In genomic region chr2:223494496-223494895, GRCh38 we compare ENCODE assay signal across 23 cellular contexts.
A peak's percentile ranks its signal among the peaks of the same experiment; 100 is the strongest.
DNase-seq lines count a peak whose midpoint lies in the region; ATAC-seq, FAIRE-seq and TF ChIP-seq lines count a peak whose summit lies in the region.
"Had no signal": no experiment of that assay in that cellular context is flagged by ENCODE, and none has a peak within 500 bp of the region (broad histone marks: within the 10 kb centered on the region; RNA-seq: fewer than 3 reads in every experiment).

No MANE protein-coding gene starts in this region.

- FAIRE-seq in kidney (lab: Jason Lieb, UNC) = peak; percentile 8

- peak overlapping the region in 1 of 2 donors; percentile 3 for H3K4me3 ChIP-seq in kidney (ENCODE audit: low read length in 2 of 2)
- H3K4me3 ChIP-seq: MG63, SK-N-MC had no signal

- no peaks in the 10 kb centered on the region for H3K9me3 ChIP-seq in kidney (ENCODE audit: control insufficient read depth in 1 of 2, low read length in 2 of 2)
- H3K9me3 ChIP-seq: BE2C had no signal

- TF ChIP-seq CTCF in kidney (IDR thresholded peaks at IDR 0.05; ENCODE audit: borderline replicate concordance, extremely low read depth, insufficient read depth) = no peak

- DNase-seq in ACHN (peak; percentile 71), kidney (no peak), NCI-H526 treated with DMSO at 0.1 percent for 48 hours (lab: John Stamatoyannopoulos, UW) (no peak), NCI-H2081 (lab: John Stamatoyannopoulos, UW) (no peak)
- DNase-seq: 8988T; BE2C; Caco-2; CD4-positive, CD25-positive, alpha-beta regulatory T cell; DMS153; GDM1; Kasumi-1; MG63; NCI-H1092; NCI-H1436 treated with DMSO at 0.1 percent for 48 hours; NCI-H2029 treated with DMSO at 0.1 percent for 48 hours; NCI-H446 treated with DMSO at 0.1 percent for 48 hours; NK-92 treated with Interleukin-12 subunit alpha and Interleukin-12 subunit beta, amount 100 ng/mL, for 24 hours; Right ventricle myocardium superior had no signal

- H3K4me1 ChIP-seq in kidney (ENCODE audit: control insufficient read depth in 1 of 2, insufficient read depth in 1 of 2, low read depth in 1 of 2, low read length in 2 of 2) = peaks cover 0 to 4% of the 10 kb centered on the region in 2 donors
- H3K4me1 ChIP-seq: Caco-2 had no signal

- no peak for TF ChIP-seq POLR2A in GM18505 (IDR thresholded peaks at IDR 0.05; ENCODE audit: borderline replicate concordance, extremely low read depth, insufficient read depth, insufficient read length)

- H3K27ac ChIP-seq in kidney (ENCODE audit: low read depth in 2 of 2, low read length in 2 of 2) = no peak overlapping the region
- H3K27ac ChIP-seq: SK-N-MC had no signal

- intact Hi-C loops in kidney (cut with DNase I) = no loop called here

- in situ Hi-C loops in ACHN (cut with HindIII; ENCODE audit: low pct_ligation_motif_present, low pct_unique_long_range_greater_than_20kb, low sequenced_read_pairs) = no loop called here

- peak; percentile 60 for ATAC-seq in GM19372 (IDR thresholded peaks at IDR 0.05; ENCODE audit: low read depth, unreplicated experiment)
- ATAC-seq in HG02973 (IDR thresholded peaks at IDR 0.05; ENCODE audit: unreplicated experiment) = peak; percentile 51
- ATAC-seq in GM18505 (IDR thresholded peaks at IDR 0.05; ENCODE audit: unreplicated experiment) = no peak
- no peak for ATAC-seq in GM21723 (IDR thresholded peaks at IDR 0.05; ENCODE audit: unreplicated experiment)

- no peaks in the 10 kb centered on the region for H3K36me3 ChIP-seq in kidney (ENCODE audit: control insufficient read depth in 1 of 2, insufficient read depth in 2 of 2, low read length in 2 of 2)
- H3K36me3 ChIP-seq: BE2C, MG63 had no signal

- H3K9ac ChIP-seq in kidney (ENCODE audit: low read length in 2 of 2) = no peak overlapping the region

Comparison
In these comparisons a context has a peak if more than half of its experiments do, and no peak if none do; other contexts are left out.
1. ATAC-seq: peak in GM19372 (single experiment) and HG02973 (single experiment); none in GM18505 (single experiment) and GM21723 (single experiment).